ENCODE assay signal across 1 cellular context in genomic region chr17:42517516-42517915, GRCh38.
TF ChIP-seq lines count a peak whose summit lies in the region.

No MANE protein-coding gene starts in this region.

TF ChIP-seq in IMR-90, 13 proteins besides CTCF, POLR2A, EP300 and RAD21 (continued from another document):
- TF ChIP-seq RCOR1 (IDR thresholded peaks at IDR 0.05; ENCODE audit: insufficient replicate concordance, low read length) (no peak), ELK1 (IDR thresholded peaks at IDR 0.05; ENCODE audit: borderline replicate concordance, low read depth, low read length) (no peak), MAZ (IDR thresholded peaks at IDR 0.05; ENCODE audit: borderline replicate concordance, low read depth, low read length) (no peak), CHD1 (IDR thresholded peaks at IDR 0.05; ENCODE audit: low read depth, low read length) (no peak), USF2 (IDR thresholded peaks at IDR 0.05; ENCODE audit: low read depth, low read length) (peak; percentile 40; the same call in 1 of the 2 replicates), SMC3 (IDR thresholded peaks at IDR 0.05; ENCODE audit: low read depth, low read length) (peak; percentile 86)
